ENCODE assay signal across 11 cellular contexts in genomic region chr5:14286574-14287399, GRCh38.
DNase-seq lines count a peak whose midpoint lies in the region; ATAC-seq, FAIRE-seq and TF ChIP-seq lines count a peak whose summit lies in the region.
"Had no signal": no experiment of that assay in that cellular context is flagged by ENCODE, and none has a peak within 500 bp of the region (broad histone marks: within the 10 kb centered on the region; RNA-seq: fewer than 3 reads in every experiment).

No MANE protein-coding gene starts in this region.

- H3K9ac ChIP-seq in GM12878 (ENCODE audit: control insufficient read depth, insufficient read depth, low read length), result no peak overlapping the region

- CTCF ChIA-PET in GM12878 (lab: Yijun Ruan, JAX), result interaction anchor here (0.6 to 1.9 kb wide), 11 partner anchors 16 to 276 kb away, joined by 3 to 10 read pairs (median 4); no protein-coding TSS in a partner anchor

- no peak overlapping the region for H2AFZ ChIP-seq in GM12878 (ENCODE audit: control insufficient read depth, low read depth, low read length)

- no peaks in the 10 kb centered on the region for H3K27me3 ChIP-seq in GM12878 (replicated peaks in 1 of 2; ENCODE audit: control insufficient read depth in 2 of 2, insufficient read depth in 2 of 2, low read length in 1 of 2)

- H3K4me3 Mint-ChIP-seq in mesothelial cell of epicardium, result no peak overlapping the region
- H3K4me3 Mint-ChIP-seq: activated CD8-positive, alpha-beta T cell treated with anti-CD3 and anti-CD28 coated beads for 36 hours had no signal

- no TSS peak for BruUV-seq in GM12878 (replicated peaks; lab: Mats Ljungman, UMichigan)

- peaks cover 17% of the 10 kb centered on the region for H3K4me1 ChIP-seq in GM12878 (ENCODE audit: control insufficient read depth, insufficient read depth, low read length)

- RAD21 ChIA-PET in GM12878 (lab: Charles Lee; ENCODE audit: unreplicated experiment), result interaction anchor here (0.7 to 3.4 kb wide), 20 partner anchors 10 to 282 kb away, joined by 3 to 22 read pairs (median 4); no protein-coding TSS in a partner anchor

- TF ChIP-seq EP300 in GM12878 (IDR thresholded peaks at IDR 0.05; ENCODE audit: borderline replicate concordance in 1 of 2, control insufficient read depth in 1 of 2, low read depth in 2 of 2, low read length in 2 of 2), result peak; percentile 79 to 90

- H3K9me3 ChIP-seq in GM12878 (replicated peaks; ENCODE audit: control insufficient read depth, insufficient read depth, low read length), result no peaks in the 10 kb centered on the region

- H3K4me3 ChIP-seq in GM12878 (no peak overlapping the region), coronary artery (no peak overlapping the region)

- no peaks in the 10 kb centered on the region for H3K27me3 Mint-ChIP-seq in mesothelial cell of epicardium (ENCODE audit: low read depth)
- H3K27me3 Mint-ChIP-seq: activated CD8-positive, alpha-beta T cell treated with anti-CD3 and anti-CD28 coated beads for 36 hours had no signal

- peaks cover 16% of the 10 kb centered on the region for H3K4me1 Mint-ChIP-seq in mesothelial cell of epicardium

- intact Hi-C loops in GM12878 (cut with micrococcal nuclease; ENCODE audit: unreplicated experiment), result no loop called here

- TF ChIP-seq RAD21 in GM12878 (IDR thresholded peaks at IDR 0.05; ENCODE audit: insufficient read depth, low read depth, low read length), result no peak

- peaks cover 2% of the 10 kb centered on the region; the same call in 1 of the 2 replicates for H3K79me2 ChIP-seq in GM12878 (ENCODE audit: control insufficient read depth, insufficient read depth, low read length)

- H3K27ac ChIP-seq in GM12878 (ENCODE audit: control insufficient read depth, insufficient read depth) (peak overlapping the region; percentile 53), coronary artery (no peak overlapping the region)

- no peaks in the 10 kb centered on the region for H3K9me3 Mint-ChIP-seq in mesothelial cell of epicardium
- H3K9me3 Mint-ChIP-seq: activated CD8-positive, alpha-beta T cell treated with anti-CD3 and anti-CD28 coated beads for 36 hours had no signal

- peaks cover 11 to 33% of the 10 kb centered on the region in 2 experiments for H3K36me3 ChIP-seq in GM12878 (ENCODE audit: control insufficient read depth in 2 of 2, insufficient read depth in 2 of 2, low read length in 1 of 2)

- TF ChIP-seq CTCF in GM13976 (IDR thresholded peaks at IDR 0.05; ENCODE audit: borderline replicate concordance, control extremely low read depth, extremely low read depth, insufficient read depth, missing control alignments), result no peak
- no peak for TF ChIP-seq CTCF in GM12878 (IDR thresholded peaks at IDR 0.05 in 2 of 3, conservative IDR thresholded peaks at IDR 0.05 in 1 of 3; ENCODE audit: control insufficient read depth in 2 of 3, extremely low read depth in 1 of 3, insufficient read depth in 1 of 3, low read depth in 3 of 3, low read length in 3 of 3)
- no peak for TF ChIP-seq CTCF in coronary artery (IDR thresholded peaks at IDR 0.05)
- no peak for TF ChIP-seq CTCF in mesothelial cell of epicardium (IDR thresholded peaks at IDR 0.05; ENCODE audit: unreplicated experiment)

- DNase-seq in GM13976 (ENCODE audit: low spot score) (peak; percentile 52), GM12878 (ENCODE audit: low read depth, low spot score) (peak; percentile 86), coronary artery (ENCODE audit: low spot score) (no peak), NCI-H748 treated with DMSO at 0.1 percent for 48 hours (lab: John Stamatoyannopoulos, UW) (no peak), mesothelial cell of epicardium (ENCODE audit: low spot score in 2 of 2, unreplicated experiment in 2 of 2) (no peak)
- no peak for DNase-seq in activated naive CD4-positive, alpha-beta T cell (lab: John Stamatoyannopoulos, UW)
- DNase-seq: activated CD8-positive, alpha-beta T cell treated with anti-CD3 and anti-CD28 coated beads for 36 hours; central memory CD4-positive, alpha-beta T cell; PC-3 had no signal

- no peak overlapping the region for H3K27ac Mint-ChIP-seq in mesothelial cell of epicardium
- H3K27ac Mint-ChIP-seq: activated CD8-positive, alpha-beta T cell treated with anti-CD3 and anti-CD28 coated beads for 36 hours had no signal

- H4K20me1 ChIP-seq in GM12878 (ENCODE audit: control insufficient read depth, insufficient read depth), result no peaks in the 10 kb centered on the region

- TF ChIP-seq POLR2A in GM12878 (IDR thresholded peaks at IDR 0.05; ENCODE audit: low read depth, low read length), result no peak

- 22% methylated on average over 17 of the region's 17 CpGs for WGBS in GM12878 (ENCODE audit: insufficient coverage, insufficient replicate concordance, low lambda C conversion rate, missing lambda C conversion rate)

- H3K36me3 Mint-ChIP-seq in mesothelial cell of epicardium, result peaks cover 16% of the 10 kb centered on the region

- SMC1A ChIA-PET in GM12878 (lab: Charles Lee; ENCODE audit: uncharacterized antibody, unreplicated experiment), result interaction anchor here (0.7 to 3.6 kb wide), 34 partner anchors 9 to 361 kb away, joined by 3 to 24 read pairs (median 4); no protein-coding TSS in a partner anchor

- POLR2A ChIA-PET in GM12878 (lab: Charles Lee), result interaction anchor here (0.7 to 2.4 kb wide), 10 partner anchors 17 to 164 kb away, joined by 3 to 10 read pairs (median 3); no protein-coding TSS in a partner anchor

- ATAC-seq in GM21381 (IDR thresholded peaks at IDR 0.05; ENCODE audit: unreplicated experiment) (peak; percentile 86), HG03139 (IDR thresholded peaks at IDR 0.05; ENCODE audit: unreplicated experiment) (peak; percentile 84), GM12878 (peak; percentile 95)
- ATAC-seq: activated CD8-positive, alpha-beta T cell treated with anti-CD3 and anti-CD28 coated beads for 36 hours; PC-3 had no signal

- peak; percentile 64 for FAIRE-seq in GM12878 (lab: Jason Lieb, UNC)

- in situ Hi-C loops in GM13976 (cut with MboI; ENCODE audit: low sequenced_read_pairs, unreplicated experiment), result no loop called here
- in situ Hi-C loops in GM12878 (cut with MboI), result no loop called here

- peak overlapping the region; percentile 57 for H3K4me2 ChIP-seq in GM12878 (ENCODE audit: control insufficient read depth, insufficient read depth)

TF ChIP-seq in GM12878, 131 proteins besides CTCF, POLR2A, EP300 and RAD21 (continues in another document):
- TF ChIP-seq SPI1 (IDR thresholded peaks at IDR 0.05; ENCODE audit: borderline replicate concordance, insufficient read depth, low read depth, low read length) (peak; percentile 96), NFIC (IDR thresholded peaks at IDR 0.05; ENCODE audit: low read depth, low read length) (peak; percentile 88), SMC3 (IDR thresholded peaks at IDR 0.05; ENCODE audit: borderline replicate concordance, low read length) (no peak), LARP7 (IDR thresholded peaks at IDR 0.05) (peak; percentile 2; the same call in 1 of the 2 replicates), BMI1 (IDR thresholded peaks at IDR 0.05; ENCODE audit: borderline replicate concordance) (peak; percentile 56; the same call in 1 of the 2 replicates), RELB (IDR thresholded peaks at IDR 0.05; ENCODE audit: low read depth) (peak; percentile 55; the same call in 1 of the 2 replicates), TCF3 (IDR thresholded peaks at IDR 0.05; ENCODE audit: borderline replicate concordance, insufficient read depth, low read depth, low read length) (no peak)
- TF ChIP-seq, protein P1, sequence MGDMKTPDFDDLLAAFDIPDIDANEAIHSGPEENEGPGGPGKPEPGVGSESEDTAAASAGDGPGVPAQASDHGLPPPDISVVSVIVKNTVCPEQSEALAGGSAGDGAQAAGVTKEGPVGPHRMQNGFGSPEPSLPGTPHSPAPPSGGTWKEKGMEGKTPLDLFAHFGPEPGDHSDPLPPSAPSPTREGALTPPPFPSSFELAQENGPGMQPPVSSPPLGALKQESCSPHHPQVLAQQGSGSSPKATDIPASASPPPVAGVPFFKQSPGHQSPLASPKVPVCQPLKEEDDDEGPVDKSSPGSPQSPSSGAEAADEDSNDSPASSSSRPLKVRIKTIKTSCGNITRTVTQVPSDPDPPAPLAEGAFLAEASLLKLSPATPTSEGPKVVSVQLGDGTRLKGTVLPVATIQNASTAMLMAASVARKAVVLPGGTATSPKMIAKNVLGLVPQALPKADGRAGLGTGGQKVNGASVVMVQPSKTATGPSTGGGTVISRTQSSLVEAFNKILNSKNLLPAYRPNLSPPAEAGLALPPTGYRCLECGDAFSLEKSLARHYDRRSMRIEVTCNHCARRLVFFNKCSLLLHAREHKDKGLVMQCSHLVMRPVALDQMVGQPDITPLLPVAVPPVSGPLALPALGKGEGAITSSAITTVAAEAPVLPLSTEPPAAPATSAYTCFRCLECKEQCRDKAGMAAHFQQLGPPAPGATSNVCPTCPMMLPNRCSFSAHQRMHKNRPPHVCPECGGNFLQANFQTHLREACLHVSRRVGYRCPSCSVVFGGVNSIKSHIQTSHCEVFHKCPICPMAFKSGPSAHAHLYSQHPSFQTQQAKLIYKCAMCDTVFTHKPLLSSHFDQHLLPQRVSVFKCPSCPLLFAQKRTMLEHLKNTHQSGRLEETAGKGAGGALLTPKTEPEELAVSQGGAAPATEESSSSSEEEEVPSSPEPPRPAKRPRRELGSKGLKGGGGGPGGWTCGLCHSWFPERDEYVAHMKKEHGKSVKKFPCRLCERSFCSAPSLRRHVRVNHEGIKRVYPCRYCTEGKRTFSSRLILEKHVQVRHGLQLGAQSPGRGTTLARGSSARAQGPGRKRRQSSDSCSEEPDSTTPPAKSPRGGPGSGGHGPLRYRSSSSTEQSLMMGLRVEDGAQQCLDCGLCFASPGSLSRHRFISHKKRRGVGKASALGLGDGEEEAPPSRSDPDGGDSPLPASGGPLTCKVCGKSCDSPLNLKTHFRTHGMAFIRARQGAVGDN (IDR thresholded peaks at IDR 0.05), result peak; percentile 82

Comparison
In these comparisons a context has a peak if more than half of its experiments do, and no peak if none do; other contexts are left out.
1. DNase-seq: peak in GM13976 (single experiment) and GM12878 (single experiment); none in activated naive CD4-positive, alpha-beta T cell (0 of 4), coronary artery (single experiment), NCI-H748 treated with DMSO at 0.1 percent for 48 hours (single experiment) and mesothelial cell of epicardium (0 of 2).
2. Peak in every context shown above with its lines, with median percentiles within 50 percentile points of each other: ATAC-seq.